8 cellular contexts compared by ENCODE assay signal in the genomic region with DNA sequence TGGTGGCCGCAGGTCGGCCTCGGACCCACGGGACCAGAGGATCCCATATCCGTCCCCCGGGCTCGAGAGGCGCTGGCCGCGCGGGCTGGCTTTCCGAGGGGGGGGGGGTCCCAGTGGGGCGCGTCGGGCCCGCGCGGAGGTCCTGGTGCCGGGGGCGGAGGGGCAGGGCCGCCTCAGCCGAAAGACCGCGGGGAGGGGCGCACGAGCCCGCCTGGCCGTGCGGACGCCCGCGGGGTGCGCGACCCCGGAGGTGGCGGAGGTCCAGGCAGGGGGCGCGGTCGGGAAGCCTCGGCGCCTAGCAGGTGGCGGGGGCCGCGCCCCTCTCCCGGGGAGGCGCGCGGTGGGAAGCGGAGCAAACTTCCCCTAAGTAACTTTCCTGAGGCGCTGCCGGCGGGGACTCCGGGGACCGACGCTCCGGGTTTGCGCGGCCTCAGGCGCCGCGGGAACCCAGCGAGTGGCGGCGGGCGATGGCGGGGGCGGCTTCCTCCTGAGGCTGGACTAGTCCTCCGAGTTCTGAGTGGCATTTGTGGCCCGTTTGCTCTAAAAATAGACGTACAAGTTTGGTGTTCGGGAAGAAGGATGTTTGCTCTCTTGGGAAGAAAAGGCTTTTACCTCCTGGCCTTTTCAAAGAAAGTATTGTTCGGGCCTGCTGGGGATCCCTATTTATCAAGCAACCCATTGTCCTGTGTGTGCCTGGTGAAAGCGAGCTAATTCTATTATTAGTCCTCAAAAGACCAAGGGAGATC. TPM values are rescaled to one million over a fixed set of nuclear protein-coding genes. Genes with fewer than 3 reads are reported as not detected.
DNase-seq lines count a peak whose midpoint lies in the region; ATAC-seq, FAIRE-seq and TF ChIP-seq lines count a peak whose summit lies in the region.

No MANE protein-coding gene starts in this region.

- H3K9me3 ChIP-seq in Peyer's patch (no peaks in the 10 kb centered on the region), keratinocyte (ENCODE audit: control insufficient read depth, low read depth, low read length) (no peaks in the 10 kb centered on the region), skeletal muscle tissue (ENCODE audit: control insufficient read depth in 3 of 3, low read length in 3 of 3) (no peaks in the 10 kb centered on the region)

- no peaks in the 10 kb centered on the region for H3K9me1 ChIP-seq in keratinocyte (ENCODE audit: control insufficient read depth, extremely low read depth, insufficient read depth, low read length)

- peak; percentile 18 for ATAC-seq in GM18868 (IDR thresholded peaks at IDR 0.05; ENCODE audit: unreplicated experiment)
- peak; percentile 36 for ATAC-seq in HG03442 (IDR thresholded peaks at IDR 0.05; ENCODE audit: unreplicated experiment)
- no peak for ATAC-seq in GM18511 (IDR thresholded peaks at IDR 0.05; ENCODE audit: unreplicated experiment)

- H3K27ac ChIP-seq in Peyer's patch: peak overlapping the region; percentile 65 to 98 (median 90)
- peak overlapping the region; percentile 68 for H3K27ac ChIP-seq in keratinocyte (ENCODE audit: control insufficient read depth, insufficient read depth, low read length)
- H3K27ac ChIP-seq in skeletal muscle tissue (ENCODE audit: low read depth, low read length): peak overlapping the region; percentile 83

- DNase-seq in AG10803 (ENCODE audit: low read depth) (peak; percentile 34), Peyer's patch (peak in 2 of 3 donors; percentile 58 to 75), cardiac fibroblast (ENCODE audit: low read depth in 2 of 2) (peak; percentile 37 to 38), keratinocyte (ENCODE audit: low read depth, low spot score) (no peak)

- peak overlapping the region; percentile 65 for H3K4me3 ChIP-seq in AG10803 (ENCODE audit: low read length)
- H3K4me3 ChIP-seq in Peyer's patch: peak overlapping the region; percentile 46 to 95 (median 71)
- H3K4me3 ChIP-seq in cardiac fibroblast (replicated peaks in 1 of 2; ENCODE audit: low read depth in 2 of 2, low read length in 2 of 2): peak overlapping the region; percentile 58 to 66
- peak overlapping the region; percentile 71 to 89 (median 74) for H3K4me3 ChIP-seq in keratinocyte (ENCODE audit: control insufficient read depth in 2 of 3, extremely low read depth in 1 of 3, insufficient read depth in 2 of 3, low read depth in 1 of 3, low read length in 3 of 3)
- H3K4me3 ChIP-seq in skeletal muscle tissue (ENCODE audit: low read length in 3 of 3): peak overlapping the region; percentile 71 to 90 (median 74)

- H3K79me2 ChIP-seq in keratinocyte (ENCODE audit: control insufficient read depth, insufficient read depth, low read length): peaks cover 49% of the 10 kb centered on the region

- no peaks in the 10 kb centered on the region for H4K20me1 ChIP-seq in keratinocyte (ENCODE audit: control insufficient read depth, extremely low read depth, insufficient read depth, low read length)

- FAIRE-seq in keratinocyte (lab: Jason Lieb, UNC): no peak

- peak overlapping the region; percentile 38 for H2AFZ ChIP-seq in keratinocyte (ENCODE audit: control insufficient read depth, low read length)

- dilution Hi-C loops in keratinocyte (cut with MboI; ENCODE audit: extremely low pct_ligation_motif_present, low sequenced_read_pairs): no loop called here

- no peaks in the 10 kb centered on the region for H3K36me3 ChIP-seq in Peyer's patch
- H3K36me3 ChIP-seq in keratinocyte (ENCODE audit: control insufficient read depth in 2 of 2, extremely low read depth in 1 of 2, insufficient read depth in 2 of 2, low read length in 2 of 2): no peaks in the 10 kb centered on the region
- no peaks in the 10 kb centered on the region for H3K36me3 ChIP-seq in skeletal muscle tissue (ENCODE audit: control insufficient read depth in 3 of 3, insufficient read depth in 3 of 3, low read length in 3 of 3)

- TF ChIP-seq POLR2A in Peyer's patch (IDR thresholded peaks at IDR 0.05): peak in 1 of 2 donors; percentile 6

- peak overlapping the region; percentile 82 for H3K4me2 ChIP-seq in keratinocyte (ENCODE audit: control insufficient read depth, extremely low read depth, insufficient read depth, low read depth, low read length)

- peak overlapping the region; percentile 76 for H3K9ac ChIP-seq in keratinocyte (ENCODE audit: control insufficient read depth, extremely low read depth, insufficient read depth, low read length)
- H3K9ac ChIP-seq in skeletal muscle tissue (ENCODE audit: low read depth in 1 of 3, low read length in 3 of 3): peak overlapping the region; percentile 79 to 80 (median 79)

- H3K27me3 ChIP-seq in Peyer's patch: no peaks in the 10 kb centered on the region
- H3K27me3 ChIP-seq in keratinocyte (ENCODE audit: control insufficient read depth, extremely low read depth, insufficient read depth, low read length): no peaks in the 10 kb centered on the region
- no peaks in the 10 kb centered on the region for H3K27me3 ChIP-seq in skeletal muscle tissue (ENCODE audit: control insufficient read depth in 3 of 3, insufficient read depth in 3 of 3, low read length in 3 of 3)

- peaks cover 0 to 25% (median 0%) of the 10 kb centered on the region in 4 donors for H3K4me1 ChIP-seq in Peyer's patch
- peaks cover 9% of the 10 kb centered on the region for H3K4me1 ChIP-seq in keratinocyte (ENCODE audit: control insufficient read depth, extremely low read depth, insufficient read depth, low read length)
- H3K4me1 ChIP-seq in skeletal muscle tissue (ENCODE audit: control insufficient read depth in 3 of 3, insufficient read depth in 3 of 3, low read length in 3 of 3): peaks cover 19 to 30% (median 23%) of the 10 kb centered on the region in 3 donors

- no peak for TF ChIP-seq CTCF in AG10803 (conservative IDR thresholded peaks at IDR 0.05; ENCODE audit: low read length)
- no peak for TF ChIP-seq CTCF in Peyer's patch (IDR thresholded peaks at IDR 0.05)
- no peak for TF ChIP-seq CTCF in cardiac fibroblast (IDR thresholded peaks at IDR 0.05; ENCODE audit: low read depth, low read length)
- no peak for TF ChIP-seq CTCF in keratinocyte (optimal IDR thresholded peaks at IDR 0.05 in 1 of 3, IDR thresholded peaks at IDR 0.05 in 1 of 3, conservative IDR thresholded peaks at IDR 0.05 in 1 of 3; ENCODE audit: extremely low read depth in 1 of 3, insufficient read depth in 2 of 3, low read length in 3 of 3)

RNA-seq across cellular contexts. Expression of a gene that starts 26.4 kb away (rescaled TPM):
- total RNA-seq in Peyer's patch (10 to 100 TPM; 25.6 to 47.6 (median 43.8) TPM), skeletal muscle tissue (52.2 TPM)
- 21.4 to 29.5 TPM (median 22.9 TPM) in 3 replicates for polyA plus RNA-seq in keratinocyte
- 9.0 TPM for polyA plus RNA-seq in keratinocyte (2011; ENCODE audit: low read depth)
- 17.8 and 28.5 TPM in 2 replicates for polyA plus RNA-seq in keratinocyte (2011; cell fraction: cytosol; rRNA removed)
- 34.5 and 36.9 TPM in 2 replicates for polyA plus RNA-seq in keratinocyte (2011; cell fraction: nucleus; rRNA removed)
- 12.5 and 14.2 TPM in 2 replicates for polyA plus RNA-seq in keratinocyte (2012; ENCODE audit: low replicate concordance)
- polyA minus RNA-seq in keratinocyte: 26.0 to 79.4 TPM (median 71.8 TPM) in 3 replicates
- 21.3 TPM for polyA minus RNA-seq in keratinocyte (2011; cell fraction: cytosol; rRNA and poly(A)+ RNA removed)
- polyA minus RNA-seq in keratinocyte (2011; cell fraction: nucleus; rRNA and poly(A)+ RNA removed): 18.3 and 39.4 TPM in 2 replicates
